In the genomic region with DNA sequence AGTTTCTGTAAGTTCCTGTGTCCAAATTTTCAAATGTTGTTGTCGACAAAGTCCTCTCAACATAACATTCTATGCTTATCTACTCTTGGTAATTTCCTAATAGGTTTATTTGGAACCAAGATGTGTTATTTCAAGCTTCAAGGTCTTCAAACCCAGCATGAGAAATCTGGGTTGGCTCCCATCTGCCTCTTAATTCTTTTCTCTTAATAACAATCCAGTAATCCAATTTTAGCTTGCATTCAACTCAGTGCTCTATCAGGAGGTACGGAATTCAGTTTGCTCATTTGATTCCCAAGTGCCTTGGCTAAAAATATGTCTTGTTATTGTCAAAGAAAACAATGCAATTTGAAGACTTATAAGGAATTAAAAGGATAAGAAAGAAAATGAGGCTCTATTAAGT, we compare ENCODE assay signal across 28 cellular contexts.
"Had no signal": no experiment of that assay in that cellular context is flagged by ENCODE, and none has a peak within 500 bp of the region (broad histone marks: within the 10 kb centered on the region; RNA-seq: fewer than 3 reads in every experiment).

No MANE protein-coding gene starts in this region.

- H3K36me3 Mint-ChIP-seq: activated CD8-positive, alpha-beta memory T cell treated with anti-CD3 and anti-CD28 coated beads, Interleukin-2, amount 10 ng/mL, durations not matched to agents 7 days and 5 days; activated naive CD4-positive, alpha-beta T cell treated with anti-CD3 and anti-CD28 coated beads, Interleukin-2, amount 50 U/mL, for 72 hours; naive thymus-derived CD8-positive, alpha-beta T cell; stimulated activated naive B cell treated with anti-CD40 and anti-IgM and Interleukin-4, amounts not matched to agents 10 μg/mL and 1 μg/mL and 100 μg/mL, for 72 hours; WTC11 had no signal

- H3K4me2 ChIP-seq: neural progenitor cell had no signal

- H3K4me3 Mint-ChIP-seq: activated CD8-positive, alpha-beta memory T cell treated with anti-CD3 and anti-CD28 coated beads, Interleukin-2, amount 10 ng/mL, durations not matched to agents 7 days and 5 days; activated CD8-positive, alpha-beta T cell treated with anti-CD3 and anti-CD28 coated beads, Interleukin-2, amount 10 ng/mL, durations not matched to agents 7 days and 5 days; activated T-cell treated with anti-CD3 and anti-CD28 coated beads, Interleukin-2, amount 50 U/mL, for 72 hours; naive thymus-derived CD8-positive, alpha-beta T cell; neural progenitor cell; stimulated activated naive B cell treated with anti-CD40 and anti-IgM and Interleukin-4, amounts not matched to agents 10 μg/mL and 1 μg/mL and 100 μg/mL, for 72 hours; WTC11 had no signal

- H3K4me3 ChIP-seq: coronary artery, dorsolateral prefrontal cortex, gastrocnemius medialis, lower lobe of right lung, neural progenitor cell, right atrium auricular region, stomach, tibial artery, upper lobe of right lung had no signal

- H3K36me3 ChIP-seq: gastrocnemius medialis, lower lobe of right lung, neural progenitor cell, right atrium auricular region, stomach, tibial artery, upper lobe of right lung had no signal

- H3K27me3 ChIP-seq: gastrocnemius medialis, neural progenitor cell, right atrium auricular region, stomach, tibial artery, upper lobe of right lung had no signal

- H3K27ac Mint-ChIP-seq: activated CD8-positive, alpha-beta memory T cell treated with anti-CD3 and anti-CD28 coated beads, Interleukin-2, amount 10 ng/mL, durations not matched to agents 7 days and 5 days; activated CD8-positive, alpha-beta T cell treated with anti-CD3 and anti-CD28 coated beads, Interleukin-2, amount 10 ng/mL, durations not matched to agents 7 days and 5 days; activated naive CD4-positive, alpha-beta T cell treated with anti-CD3 and anti-CD28 coated beads, Interleukin-2, amount 50 U/mL, for 72 hours; activated T-cell treated with anti-CD3 and anti-CD28 coated beads, Interleukin-2, amount 50 U/mL, for 72 hours; naive thymus-derived CD8-positive, alpha-beta T cell; neural progenitor cell; stimulated activated naive B cell treated with anti-CD40 and anti-IgM and Interleukin-4, amounts not matched to agents 10 μg/mL and 1 μg/mL and 100 μg/mL, for 72 hours; WTC11 had no signal

- H3K4me1 Mint-ChIP-seq: naive thymus-derived CD8-positive, alpha-beta T cell; WTC11 had no signal

- H3K9me3 ChIP-seq: gastrocnemius medialis, lower lobe of right lung, right atrium auricular region, stomach, tibial artery, upper lobe of right lung had no signal

- DNase-seq: activated CD4-positive, alpha-beta T cell treated with anti-CD3 and anti-CD28 coated beads for 1 hour; activated CD4-positive, alpha-beta T cell treated with anti-CD3 and anti-CD28 coated beads, Interleukin-2, amount 50 U/mL, for 1 hour; activated CD8-positive, alpha-beta memory T cell treated with anti-CD3 and anti-CD28 coated beads, Interleukin-2, amount 10 ng/mL, durations not matched to agents 7 days and 5 days; activated CD8-positive, alpha-beta T cell treated with anti-CD3 and anti-CD28 coated beads, Interleukin-2, amount 10 ng/mL, durations not matched to agents 7 days and 5 days; activated naive CD4-positive, alpha-beta T cell; activated T-cell treated with anti-CD3 and anti-CD28 coated beads, Interleukin-2, amount 50 U/mL, for 72 hours; cerebellar nuclear complex; dorsolateral prefrontal cortex; effector memory CD4-positive, alpha-beta T cell; gastrocnemius medialis; hippocampal formation; left colon; lower lobe of right lung; mesenchymal stem cell; naive thymus-derived CD8-positive, alpha-beta T cell; occipital lobe; stimulated activated CD4-positive, alpha-beta T cell treated with anti-CD3 and anti-CD28 coated beads, Interleukin-15, amount 100 ng/mL, for 24 hours; stimulated activated CD4-positive, alpha-beta T cell treated with anti-CD3 and anti-CD28 coated beads, Interleukin-2, amount 100 ng/mL, for 24 hours; stimulated activated naive B cell treated with anti-CD40 and anti-IgM and Interleukin-4, amounts not matched to agents 10 μg/mL and 1 μg/mL and 100 μg/mL, for 72 hours; stomach; T-helper 2 cell; tibial artery; upper lobe of right lung had no signal

- H2AFZ ChIP-seq: neural progenitor cell had no signal

- H3K4me1 ChIP-seq: gastrocnemius medialis, lower lobe of right lung, neural progenitor cell, stomach, upper lobe of right lung had no signal

- ATAC-seq: activated CD8-positive, alpha-beta memory T cell treated with anti-CD3 and anti-CD28 coated beads, Interleukin-2, amount 10 ng/mL, durations not matched to agents 7 days and 5 days; activated CD8-positive, alpha-beta T cell treated with anti-CD3 and anti-CD28 coated beads, Interleukin-2, amount 10 ng/mL, durations not matched to agents 7 days and 5 days; activated naive CD4-positive, alpha-beta T cell treated with anti-CD3 and anti-CD28 coated beads, Interleukin-2, amount 50 U/mL, for 72 hours; activated T-cell treated with anti-CD3 and anti-CD28 coated beads, Interleukin-2, amount 50 U/mL, for 72 hours; gastrocnemius medialis; left colon; lower lobe of right lung; naive thymus-derived CD8-positive, alpha-beta T cell; stimulated activated naive B cell treated with anti-CD40 and anti-IgM and Interleukin-4, amounts not matched to agents 10 μg/mL and 1 μg/mL and 100 μg/mL, for 72 hours; upper lobe of right lung; WTC11 had no signal

- H3K27me3 Mint-ChIP-seq: activated CD8-positive, alpha-beta memory T cell treated with anti-CD3 and anti-CD28 coated beads, Interleukin-2, amount 10 ng/mL, durations not matched to agents 7 days and 5 days; naive thymus-derived CD8-positive, alpha-beta T cell; stimulated activated naive B cell treated with anti-CD40 and anti-IgM and Interleukin-4, amounts not matched to agents 10 μg/mL and 1 μg/mL and 100 μg/mL, for 72 hours had no signal

- H3K27ac ChIP-seq: dorsolateral prefrontal cortex, gastrocnemius medialis, lower lobe of right lung, neural progenitor cell, stomach, upper lobe of right lung had no signal
